11 cellular contexts compared by ENCODE assay signal in the genomic region with DNA sequence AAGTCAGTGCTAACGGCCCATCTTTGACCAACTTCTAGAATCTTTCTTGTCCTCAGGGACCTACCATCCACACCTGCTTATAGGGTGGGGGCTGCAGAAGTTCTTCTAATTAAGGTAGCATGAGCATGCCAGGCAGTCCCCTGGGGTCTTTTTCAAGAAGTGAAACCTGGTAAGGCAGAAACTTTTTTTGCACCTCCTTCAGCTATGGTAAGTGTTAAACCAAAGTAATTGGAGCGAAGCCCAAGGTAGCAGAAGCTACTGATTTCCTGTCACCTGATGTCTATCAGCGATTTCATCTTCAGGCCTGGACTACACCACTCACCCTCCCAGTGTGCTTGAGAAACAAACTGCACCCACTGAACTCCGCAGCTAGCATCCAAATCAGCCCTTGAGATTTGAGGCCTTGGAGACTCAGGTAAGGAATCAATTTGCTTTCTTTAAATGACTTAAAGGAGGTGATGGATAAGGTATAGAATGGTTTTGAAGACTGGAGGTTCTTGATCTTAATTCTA. TPM values are rescaled to one million over a fixed set of nuclear protein-coding genes. Genes with fewer than 3 reads are reported as not detected.
DNase-seq lines count a peak whose midpoint lies in the region; ATAC-seq, FAIRE-seq and TF ChIP-seq lines count a peak whose summit lies in the region.
"Had no signal": no experiment of that assay in that cellular context is flagged by ENCODE, and none has a peak within 500 bp of the region (broad histone marks: within the 10 kb centered on the region; RNA-seq: fewer than 3 reads in every experiment).

TSS of gene MS4A1 (plus strand) at position 317 of the 512 bp plus-strand sequence. CDS start 6,528 bp downstream, outside the sequence.

- TF ChIP-seq CTCF in GM20000 (IDR thresholded peaks at IDR 0.05; ENCODE audit: extremely low read depth, missing control alignments) = no peak

- H3K36me3 Mint-ChIP-seq in effector memory CD8-positive, alpha-beta T cell (ENCODE audit: insufficient read depth) = peaks cover 4% of the 10 kb centered on the region

- H3K4me3 Mint-ChIP-seq in effector memory CD8-positive, alpha-beta T cell = peak within 1 kb of the TSS; percentile 46 to 60

- no peaks in the 10 kb centered on the region for H3K9me3 Mint-ChIP-seq in effector memory CD8-positive, alpha-beta T cell

- peaks cover 7 to 13% of the 10 kb centered on the region in 2 donors for H3K27me3 Mint-ChIP-seq in effector memory CD8-positive, alpha-beta T cell

- no peak for FAIRE-seq in frontal cortex (lab: Jason Lieb, UNC)

- peak; percentile 89 for ATAC-seq in GM18502 (IDR thresholded peaks at IDR 0.05; ENCODE audit: poor library complexity, unreplicated experiment)
- peak; percentile 80 for ATAC-seq in HG03095 (IDR thresholded peaks at IDR 0.05; ENCODE audit: unreplicated experiment)
- peak; percentile 97 for ATAC-seq in effector memory CD8-positive, alpha-beta T cell (replicated peaks)

- H3K27ac Mint-ChIP-seq in effector memory CD8-positive, alpha-beta T cell = peak within 1 kb of the TSS; percentile 59 to 93

- DNase-seq in GM20000 (ENCODE audit: low spot score) = peak; percentile 80
- DNase-seq in effector memory CD8-positive, alpha-beta T cell = peak; percentile 10 to 24 (median 12)
- DNase-seq in stimulated activated CD4-positive, alpha-beta T cell treated with anti-CD3 and anti-CD28 coated beads, Interleukin-15, amount 100 ng/mL, for 24 hours = no peak
- no peak for DNase-seq in NCI-H2029 treated with DMSO at 0.1 percent for 48 hours (lab: John Stamatoyannopoulos, UW)
- DNase-seq in frontal cortex (ENCODE audit: low spot score in 2 of 2) = no peak
- no peak for DNase-seq in NCI-H1048 (lab: John Stamatoyannopoulos, UW)
- DNase-seq: DMS53; stimulated activated CD4-positive, alpha-beta T cell treated with anti-CD3 and anti-CD28 coated beads, Interleukin-4, amount 100 ng/mL, for 1 hour had no signal

- peaks cover 24 to 28% of the 10 kb centered on the region in 2 donors for H3K4me1 Mint-ChIP-seq in effector memory CD8-positive, alpha-beta T cell (ENCODE audit: low read depth in 2 of 2)

RNA-seq across cellular contexts. Expression of gene MS4A1, which starts in this region (rescaled TPM):
- under 0.01 TPM for total RNA-seq in frontal cortex
- total RNA-seq: ascending aorta had no signal

Comparison
In these comparisons a context has a peak if more than half of its experiments do, and no peak if none do; other contexts are left out.
1. DNase-seq: peak in GM20000 (single experiment) and effector memory CD8-positive, alpha-beta T cell (3 of 3); none in stimulated activated CD4-positive, alpha-beta T cell treated with anti-CD3 and anti-CD28 coated beads, Interleukin-15, amount 100 ng/mL, for 24 hours (single experiment), NCI-H2029 treated with DMSO at 0.1 percent for 48 hours (single experiment), frontal cortex (0 of 2) and NCI-H1048 (single experiment).
2. Peak in every context shown above with its lines, with median percentiles within 50 percentile points of each other: ATAC-seq.